21 cellular contexts compared by ENCODE assay signal in the genomic region with DNA sequence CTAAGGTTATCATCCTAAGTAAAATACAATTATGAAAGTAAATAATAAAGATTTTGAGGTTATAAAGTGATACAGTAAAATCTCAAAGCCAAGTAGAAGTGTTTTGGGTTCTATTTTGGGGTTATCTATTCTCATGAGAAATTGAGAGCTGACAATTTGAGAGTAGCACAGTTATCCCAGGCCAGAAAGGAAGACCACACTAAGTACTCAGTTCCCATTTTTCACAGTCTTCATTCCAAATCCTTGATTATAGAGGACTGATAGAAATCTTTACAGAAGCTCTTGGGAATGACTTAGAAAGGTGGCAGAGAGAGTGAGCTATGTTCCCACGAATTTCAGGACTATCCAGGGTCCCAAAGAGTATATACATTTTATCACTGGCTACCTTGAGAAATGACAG.
"Had no signal": no experiment of that assay in that cellular context is flagged by ENCODE, and none has a peak within 500 bp of the region (broad histone marks: within the 10 kb centered on the region; RNA-seq: fewer than 3 reads in every experiment).

No MANE protein-coding gene starts in this region.

- H3K36me3 ChIP-seq: Peyer's patch, SJCRH30 had no signal

- H3K27ac ChIP-seq: PC-9, Peyer's patch, SJCRH30, SK-N-MC had no signal

- ATAC-seq: Right ventricle myocardium inferior had no signal

- H3K4me3 ChIP-seq: PC-9, Peyer's patch, SJCRH30, SK-N-MC had no signal

- H3K27me3 ChIP-seq: Peyer's patch, SJCRH30 had no signal

- H3K4me1 ChIP-seq: SJCRH30 had no signal

- DNase-seq: KBM-7, MM.1S, NCI-H1092 treated with DMSO at 0.1 percent for 48 hours, NCI-H1436, NCI-H187, NCI-H2029, NCI-H2081 treated with DMSO at 0.1 percent for 48 hours, NCI-H2171, NCI-H226, NCI-H446, NCI-H510A, NCI-H524 treated with DMSO at 0.1 percent for 48 hours, NCI-H69, NCI-H774, OCI-M1, PC-9, Peyer's patch, SHP77 treated with DMSO at 0.1 percent for 48 hours, SJCRH30 had no signal

- H3K9me3 ChIP-seq: Peyer's patch, SJCRH30 had no signal
